In the genomic region with DNA sequence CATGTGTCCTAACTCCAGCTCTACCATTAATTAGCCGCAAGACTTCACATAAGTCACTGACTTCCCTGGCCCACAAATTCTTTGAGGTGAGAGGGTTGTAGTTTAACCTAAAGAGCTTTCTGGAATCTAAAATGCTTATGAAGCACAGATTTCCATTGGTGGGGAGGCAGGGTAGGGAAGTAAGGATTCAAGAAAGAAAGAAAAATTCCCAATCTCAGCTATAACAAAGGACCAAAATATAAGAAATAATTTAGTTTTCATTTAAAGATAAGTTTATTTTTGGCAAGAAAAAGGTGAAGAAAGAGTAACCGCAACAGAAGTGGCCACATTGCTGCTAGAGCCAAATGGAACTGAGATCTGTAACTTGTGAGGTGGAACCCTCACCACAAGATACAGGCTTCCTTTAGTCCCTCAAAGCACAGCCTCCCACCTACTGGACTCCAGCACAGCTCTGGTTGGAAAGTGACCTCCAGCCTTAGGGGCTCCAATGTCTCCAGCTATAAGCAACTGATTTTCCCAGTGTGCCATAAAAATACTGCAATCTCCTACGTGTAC, we compare ENCODE assay signal across 9 cellular contexts. TPM values are rescaled to one million over a fixed set of nuclear protein-coding genes. Genes with fewer than 3 reads are reported as not detected.
DNase-seq lines count a peak whose midpoint lies in the region; ATAC-seq, FAIRE-seq and TF ChIP-seq lines count a peak whose summit lies in the region.
"Had no signal": no experiment of that assay in that cellular context is flagged by ENCODE, and none has a peak within 500 bp of the region (broad histone marks: within the 10 kb centered on the region; RNA-seq: fewer than 3 reads in every experiment).

No MANE protein-coding gene starts in this region.

- intact Hi-C loops in activated B cell treated with CpG ODN at 0.5 μM for 24 hours (cut with micrococcal nuclease) (no loop called here), ascending aorta (cut with DNase I) (no loop called here)

- H3K4me3 ChIP-seq in parathyroid adenoma (ENCODE audit: low read depth, low read length), result no peak overlapping the region
- no peak overlapping the region for H3K4me3 ChIP-seq in ascending aorta
- H3K4me3 ChIP-seq in tibial nerve, result no peak overlapping the region

- TF ChIP-seq CTCF in activated B cell treated with CpG ODN at 0.5 μM for 24 hours (IDR thresholded peaks at IDR 0.05), result no peak
- TF ChIP-seq CTCF in parathyroid adenoma (IDR thresholded peaks at IDR 0.05), result no peak
- no peak for TF ChIP-seq CTCF in ascending aorta (IDR thresholded peaks at IDR 0.05)
- no peak for TF ChIP-seq CTCF in tibial nerve (IDR thresholded peaks at IDR 0.05)

- peak overlapping the region; percentile 88 for H3K27ac Mint-ChIP-seq in activated B cell treated with CpG ODN at 0.5 μM for 24 hours

- H3K4me1 ChIP-seq in parathyroid adenoma, result peaks cover 10% of the 10 kb centered on the region
- peaks cover 0 to 3% of the 10 kb centered on the region in 2 donors for H3K4me1 ChIP-seq in ascending aorta
- peaks cover 0 to 53% (median 11%) of the 10 kb centered on the region in 4 donors for H3K4me1 ChIP-seq in tibial nerve

- no peaks in the 10 kb centered on the region for H3K9me3 Mint-ChIP-seq in activated B cell treated with CpG ODN at 0.5 μM for 24 hours

- WGBS in tibial nerve, 2 donors, result 75 to 86% methylated on average over 3 of the region's 3 CpGs

- TF ChIP-seq POLR2A in tibial nerve (IDR thresholded peaks at IDR 0.05), result no peak

- TF ChIP-seq EP300 in tibial nerve (IDR thresholded peaks at IDR 0.05), result no peak

- H3K27me3 Mint-ChIP-seq in activated B cell treated with CpG ODN at 0.5 μM for 24 hours, result no peaks in the 10 kb centered on the region

- H3K4me2 ChIP-seq in parathyroid adenoma (ENCODE audit: low read length), result no peak overlapping the region

- H2AFZ ChIP-seq in parathyroid adenoma, result no peak overlapping the region

- H3K36me3 ChIP-seq in parathyroid adenoma (ENCODE audit: control insufficient read depth, insufficient read depth, low read length), result no peaks in the 10 kb centered on the region
- H3K36me3 ChIP-seq in ascending aorta, result peaks cover 11 to 30% of the 10 kb centered on the region in 2 donors
- H3K36me3 ChIP-seq in tibial nerve, result peaks cover 0 to 19% (median 3%) of the 10 kb centered on the region in 3 donors

- DNase-seq in GM18507 (ENCODE audit: extremely low spot score, insufficient read length, low read depth), result no peak
- no peak for DNase-seq in activated B cell treated with CpG ODN at 0.5 μM for 24 hours
- no peak for DNase-seq in DMS114 treated with DMSO at 0.1 percent for 48 hours (lab: John Stamatoyannopoulos, UW; ENCODE audit: unreplicated experiment)
- no peak for DNase-seq in ascending aorta (ENCODE audit: low spot score in 2 of 2)
- no peak for DNase-seq in NCI-H1694 (lab: John Stamatoyannopoulos, UW)
- DNase-seq in tibial nerve (ENCODE audit: low spot score in 2 of 2), result no peak
- DNase-seq: glutamatergic neuron had no signal

- FAIRE-seq in GM18507 (lab: Jason Lieb, UNC), result peak; percentile 96

- H3K9ac ChIP-seq in parathyroid adenoma, result no peak overlapping the region

- H3K36me3 Mint-ChIP-seq in activated B cell treated with CpG ODN at 0.5 μM for 24 hours (ENCODE audit: low read depth), result peaks cover 31% of the 10 kb centered on the region

- ATAC-seq in HG02571 (IDR thresholded peaks at IDR 0.05; ENCODE audit: unreplicated experiment) (peak; percentile 31), activated B cell treated with CpG ODN at 0.5 μM for 24 hours (ENCODE audit: low read depth) (peak; percentile 18)

- peak overlapping the region; percentile 61 for H3K4me3 Mint-ChIP-seq in activated B cell treated with CpG ODN at 0.5 μM for 24 hours

- H3K27ac ChIP-seq in parathyroid adenoma (peak overlapping the region; percentile 45), ascending aorta (no peak overlapping the region), tibial nerve (peak overlapping the region in 1 of 4 donors; percentile 72)

- no peaks in the 10 kb centered on the region for H3K9me3 ChIP-seq in parathyroid adenoma (ENCODE audit: control insufficient read depth, low read length)
- H3K9me3 ChIP-seq in ascending aorta, result no peaks in the 10 kb centered on the region
- H3K9me3 ChIP-seq in tibial nerve, result no peaks in the 10 kb centered on the region

- H3K79me2 ChIP-seq in parathyroid adenoma, result peaks cover 4% of the 10 kb centered on the region

- CTCF ChIA-PET in activated B cell treated with CpG ODN at 0.5 μM for 24 hours (lab: Charles Lee), result interaction anchor here (0.6 to 9.4 kb wide), 7 partner anchors 9 to 504 kb away, joined by 3 to 202 read pairs (median 4); no protein-coding TSS in a partner anchor

- POLR2A ChIA-PET in activated B cell treated with CpG ODN at 0.5 μM for 24 hours (lab: Charles Lee), result interaction anchor here (0.5 to 7.5 kb wide), 11 partner anchors 10 to 787 kb away, joined by 3 to 163 read pairs (median 4); a partner anchor contains a TSS

- H3K4me1 Mint-ChIP-seq in activated B cell treated with CpG ODN at 0.5 μM for 24 hours, result peaks cover 99% of the 10 kb centered on the region

- H3K27me3 ChIP-seq in parathyroid adenoma (ENCODE audit: control insufficient read depth, insufficient read depth, low read length), result no peaks in the 10 kb centered on the region
- H3K27me3 ChIP-seq in ascending aorta, result no peaks in the 10 kb centered on the region
- H3K27me3 ChIP-seq in tibial nerve, result no peaks in the 10 kb centered on the region

RNA-seq across cellular contexts. Expression of a gene that starts 23.6 kb away (rescaled TPM):
- 123 and 139 TPM in 2 replicates for total RNA-seq in activated B cell treated with CpG ODN at 0.5 μM for 24 hours
- total RNA-seq in ascending aorta, result 186 TPM
- total RNA-seq in tibial nerve, result 100 to 1,000 TPM; 128 to 254 (median 198) TPM

RNA-seq across cellular contexts. Expression of a gene that starts 32.6 kb away (rescaled TPM):
- 12.1 and 13.0 TPM in 2 replicates for total RNA-seq in activated B cell treated with CpG ODN at 0.5 μM for 24 hours
- 33.5 TPM for total RNA-seq in ascending aorta
- total RNA-seq in tibial nerve, result 10 to 100 TPM; 16.1 to 42.4 (median 31.9) TPM
